In the genomic region with DNA sequence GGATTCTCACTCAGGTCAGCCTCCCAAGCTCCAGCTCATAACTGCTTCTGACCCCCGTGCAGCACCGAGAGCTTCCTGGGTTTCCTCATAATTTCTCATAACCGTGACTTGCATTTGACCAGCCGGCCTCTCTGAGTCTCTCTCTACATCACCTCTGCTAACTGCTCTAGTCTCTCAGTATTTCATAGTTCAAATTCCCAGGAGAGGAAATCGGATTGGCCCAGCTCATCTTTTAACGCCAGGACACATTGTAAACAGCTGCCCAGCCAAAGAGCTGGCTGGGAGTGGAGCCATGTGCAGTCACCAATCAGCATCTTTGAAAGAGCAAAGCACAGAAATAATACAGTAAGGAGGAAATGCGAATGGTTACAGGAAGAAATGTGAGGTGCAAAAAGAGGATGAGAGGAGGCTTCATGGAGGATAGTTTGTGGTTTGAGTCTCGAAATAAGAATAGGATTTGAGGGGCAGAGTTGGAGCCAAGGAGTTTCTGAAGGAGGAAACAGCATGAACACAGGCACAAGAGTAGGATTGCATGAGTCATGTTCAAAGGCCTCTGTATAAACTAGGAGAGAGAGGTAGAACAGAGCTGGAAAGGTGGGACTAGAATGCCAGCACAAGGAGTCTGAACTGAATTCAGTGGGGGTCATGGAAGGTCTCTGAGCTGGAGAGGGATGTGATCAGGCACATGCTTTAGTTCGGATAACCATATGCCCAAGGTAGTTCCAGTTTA, we compare ENCODE assay signal across 18 cellular contexts. TPM values are rescaled to one million over a fixed set of nuclear protein-coding genes. Genes with fewer than 3 reads are reported as not detected.
DNase-seq lines count a peak whose midpoint lies in the region; ATAC-seq and TF ChIP-seq lines count a peak whose summit lies in the region.
"Had no signal": no experiment of that assay in that cellular context is flagged by ENCODE, and none has a peak within 500 bp of the region (broad histone marks: within the 10 kb centered on the region; RNA-seq: fewer than 3 reads in every experiment).

No MANE protein-coding gene starts in this region.

- TF ChIP-seq CTCF in nephron (IDR thresholded peaks at IDR 0.05; ENCODE audit: unreplicated experiment in 3 of 3), result no peak
- no peak for TF ChIP-seq CTCF in activated CD8-positive, alpha-beta T cell treated with anti-CD3 and anti-CD28 coated beads for 36 hours (IDR thresholded peaks at IDR 0.05)

- DNase-seq in Daoy (ENCODE audit: low read depth), result peak; percentile 52
- DNase-seq in HS-5 (ENCODE audit: low read depth), result peak; percentile 33
- peak; percentile 62 for DNase-seq in amniotic epithelial cell (ENCODE audit: low read depth)
- no peak for DNase-seq in NK-92 treated with Interleukin-12 subunit alpha and Interleukin-12 subunit beta, amount 100 ng/mL, for 24 hours (lab: John Stamatoyannopoulos, UW)
- no peak for DNase-seq in activated CD8-positive, alpha-beta T cell treated with anti-CD3 and anti-CD28 coated beads for 36 hours
- DNase-seq: colonic mucosa, Karpas-422, kidney glomerular epithelial cell, naive B cell, NCI-H345, Peyer's patch, right cardiac atrium, testis had no signal

- H3K4me1 Mint-ChIP-seq in nephron, result peaks cover 17% of the 10 kb centered on the region
- H3K4me1 Mint-ChIP-seq in activated CD8-positive, alpha-beta T cell treated with anti-CD3 and anti-CD28 coated beads for 36 hours (ENCODE audit: low read depth), result no peaks in the 10 kb centered on the region
- H3K4me1 Mint-ChIP-seq: activated naive CD4-positive, alpha-beta T cell treated with anti-CD3 and anti-CD28 coated beads, Interleukin-2, amount 50 U/mL, for 24 hours; naive B cell had no signal

- peaks cover 79% of the 10 kb centered on the region for H3K27me3 Mint-ChIP-seq in nephron (ENCODE audit: low read depth)
- peaks cover 49% of the 10 kb centered on the region for H3K27me3 Mint-ChIP-seq in activated CD8-positive, alpha-beta T cell treated with anti-CD3 and anti-CD28 coated beads for 36 hours

- POLR2A ChIA-PET in activated CD8-positive, alpha-beta T cell treated with anti-CD3 and anti-CD28 coated beads for 36 hours (lab: Charles Lee), result no interaction called here

- CTCF ChIA-PET in activated CD8-positive, alpha-beta T cell treated with anti-CD3 and anti-CD28 coated beads for 36 hours (lab: Charles Lee), result interaction anchor here (1.1 to 10.8 kb wide), 4 partner anchors 30 to 102 kb away, joined by 3 to 105 read pairs (median 6); no protein-coding TSS in a partner anchor

- ATAC-seq in HG03469 (IDR thresholded peaks at IDR 0.05; ENCODE audit: unreplicated experiment), result no peak
- no peak for ATAC-seq in activated CD8-positive, alpha-beta T cell treated with anti-CD3 and anti-CD28 coated beads for 36 hours
- ATAC-seq: gastroesophageal sphincter, right cardiac atrium had no signal

- H3K4me3 Mint-ChIP-seq in nephron, result no peak overlapping the region
- no peak overlapping the region for H3K4me3 Mint-ChIP-seq in activated CD8-positive, alpha-beta T cell treated with anti-CD3 and anti-CD28 coated beads for 36 hours
- H3K4me3 Mint-ChIP-seq: activated naive CD4-positive, alpha-beta T cell treated with anti-CD3 and anti-CD28 coated beads, Interleukin-2, amount 50 U/mL, for 24 hours; naive B cell had no signal

- H3K9me3 Mint-ChIP-seq in nephron, result peaks cover 3% of the 10 kb centered on the region
- H3K9me3 Mint-ChIP-seq in activated CD8-positive, alpha-beta T cell treated with anti-CD3 and anti-CD28 coated beads for 36 hours, result no peaks in the 10 kb centered on the region
- H3K9me3 Mint-ChIP-seq: activated naive CD4-positive, alpha-beta T cell treated with anti-CD3 and anti-CD28 coated beads, Interleukin-2, amount 50 U/mL, for 24 hours had no signal

- intact Hi-C loops in activated CD8-positive, alpha-beta T cell treated with anti-CD3 and anti-CD28 coated beads for 36 hours (cut with micrococcal nuclease), result no loop called here

- no peaks in the 10 kb centered on the region for H3K36me3 Mint-ChIP-seq in nephron (ENCODE audit: low read depth)
- H3K36me3 Mint-ChIP-seq in activated CD8-positive, alpha-beta T cell treated with anti-CD3 and anti-CD28 coated beads for 36 hours (ENCODE audit: low read depth), result no peaks in the 10 kb centered on the region
- H3K36me3 Mint-ChIP-seq: activated naive CD4-positive, alpha-beta T cell treated with anti-CD3 and anti-CD28 coated beads, Interleukin-2, amount 50 U/mL, for 24 hours had no signal

- H3K27ac Mint-ChIP-seq in nephron, result peak overlapping the region in 2 of 3 experiments; percentile 20 to 40
- no peak overlapping the region for H3K27ac Mint-ChIP-seq in activated CD8-positive, alpha-beta T cell treated with anti-CD3 and anti-CD28 coated beads for 36 hours
- H3K27ac Mint-ChIP-seq: activated naive CD4-positive, alpha-beta T cell treated with anti-CD3 and anti-CD28 coated beads, Interleukin-2, amount 50 U/mL, for 24 hours; naive B cell had no signal

RNA-seq across cellular contexts. Expression of gene LBX1, which starts 15.2 kb away (rescaled TPM):
- 0.06 TPM in 1 of 2 replicates, not detected in the other for total RNA-seq in Daoy (2014; rRNA removed; shearing (Covaris generic))
- not detected for total RNA-seq in activated CD8-positive, alpha-beta T cell treated with anti-CD3 and anti-CD28 coated beads for 36 hours
- total RNA-seq: activated CD8-positive, alpha-beta memory T cell treated with anti-CD3 and anti-CD28 coated beads for 36 hours; colonic mucosa; gastroesophageal sphincter; Peyer's patch; right cardiac atrium had no signal

Comparison
In these comparisons a context has a peak if more than half of its experiments do, and no peak if none do; other contexts are left out.
1. DNase-seq: peak in Daoy (single experiment), HS-5 (single experiment) and amniotic epithelial cell (single experiment); none in NK-92 treated with Interleukin-12 subunit alpha and Interleukin-12 subunit beta, amount 100 ng/mL, for 24 hours (single experiment) and activated CD8-positive, alpha-beta T cell treated with anti-CD3 and anti-CD28 coated beads for 36 hours (single experiment).